In the genomic region with DNA sequence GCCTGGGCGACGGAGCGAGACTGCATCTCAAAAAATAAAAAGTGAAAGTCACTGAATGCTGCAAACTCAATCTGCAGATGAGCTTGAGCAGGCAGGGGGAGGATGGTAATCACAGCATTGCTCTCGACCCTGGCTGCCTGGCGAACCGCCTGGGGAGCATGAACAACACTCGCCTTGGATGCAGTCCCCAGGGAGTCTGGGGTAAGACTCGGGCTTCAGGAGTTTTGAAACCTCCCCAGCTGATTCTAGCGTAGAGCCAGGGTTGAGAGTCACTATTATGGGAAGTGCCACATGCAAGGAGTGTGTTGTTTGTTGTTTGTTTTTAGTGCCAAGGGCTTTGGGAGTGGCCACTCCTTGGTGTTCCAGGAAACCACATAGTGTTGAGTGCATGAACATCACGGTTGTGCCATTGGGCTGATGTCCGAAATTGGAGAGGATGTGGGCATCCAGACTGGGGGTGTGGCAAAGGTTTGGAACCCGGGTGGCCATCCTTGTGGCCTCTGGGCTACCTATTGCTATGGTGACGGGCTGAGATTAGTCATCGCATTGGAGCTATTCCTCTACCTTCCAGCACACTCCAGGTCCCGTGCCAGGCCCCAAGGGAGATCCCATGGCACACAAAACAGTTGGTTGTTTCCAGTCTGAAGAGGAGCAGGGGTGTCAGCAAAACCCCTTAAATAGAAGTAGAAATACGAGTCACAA, we compare ENCODE assay signal across 9 cellular contexts.
DNase-seq lines count a peak whose midpoint lies in the region; ATAC-seq, FAIRE-seq and TF ChIP-seq lines count a peak whose summit lies in the region.
"Had no signal": no experiment of that assay in that cellular context is flagged by ENCODE, and none has a peak within 500 bp of the region (broad histone marks: within the 10 kb centered on the region; RNA-seq: fewer than 3 reads in every experiment).

No MANE protein-coding gene starts in this region.

- ATAC-seq in foreskin keratinocyte: peak; percentile 71
- no peak for ATAC-seq in GM18502 (IDR thresholded peaks at IDR 0.05; ENCODE audit: poor library complexity, unreplicated experiment)
- no peak for ATAC-seq in GM19395 (IDR thresholded peaks at IDR 0.05; ENCODE audit: unreplicated experiment)

- no peak for TF ChIP-seq POLR2A in GM12891 (IDR thresholded peaks at IDR 0.05; ENCODE audit: low read depth, low read length)

- peak; percentile 63 for DNase-seq in GM12891 (ENCODE audit: insufficient read length, low spot score)
- peak; percentile 92 for DNase-seq in RPMI7951 (ENCODE audit: low read depth)
- peak in 1 of 2 donors; percentile 21 for DNase-seq in foreskin keratinocyte
- DNase-seq in smooth muscle cell of the brain vasculature (ENCODE audit: low read depth, low spot score): peak; percentile 44
- no peak for DNase-seq in activated T-cell treated with anti-CD3 and anti-CD28 coated beads, Interleukin-2, amount 50 U/mL, for 24 hours
- DNase-seq in mesothelial cell of epicardium (ENCODE audit: low spot score in 2 of 2, unreplicated experiment in 2 of 2): no peak

- no peak for TF ChIP-seq CTCF in foreskin keratinocyte (conservative IDR thresholded peaks at IDR 0.05)
- TF ChIP-seq CTCF in mesothelial cell of epicardium (IDR thresholded peaks at IDR 0.05; ENCODE audit: unreplicated experiment): no peak

- H3K27ac ChIP-seq in foreskin keratinocyte: no peak overlapping the region
- H3K27ac ChIP-seq: HL-60 had no signal

- H3K4me1 ChIP-seq in foreskin keratinocyte: peaks cover 5% of the 10 kb centered on the region

- H3K27ac Mint-ChIP-seq in activated T-cell treated with anti-CD3 and anti-CD28 coated beads, Interleukin-2, amount 50 U/mL, for 24 hours: no peak overlapping the region
- H3K27ac Mint-ChIP-seq in mesothelial cell of epicardium: no peak overlapping the region

- no peaks in the 10 kb centered on the region for H3K27me3 Mint-ChIP-seq in activated T-cell treated with anti-CD3 and anti-CD28 coated beads, Interleukin-2, amount 50 U/mL, for 24 hours
- no peaks in the 10 kb centered on the region for H3K27me3 Mint-ChIP-seq in mesothelial cell of epicardium (ENCODE audit: low read depth)

- peak; percentile 33 for FAIRE-seq in GM12891 (lab: Jason Lieb, UNC)

- no peak overlapping the region for H3K4me3 Mint-ChIP-seq in activated T-cell treated with anti-CD3 and anti-CD28 coated beads, Interleukin-2, amount 50 U/mL, for 24 hours
- H3K4me3 Mint-ChIP-seq in mesothelial cell of epicardium: no peak overlapping the region

- H3K9me3 Mint-ChIP-seq in activated T-cell treated with anti-CD3 and anti-CD28 coated beads, Interleukin-2, amount 50 U/mL, for 24 hours: no peaks in the 10 kb centered on the region
- H3K9me3 Mint-ChIP-seq in mesothelial cell of epicardium: no peaks in the 10 kb centered on the region

- no peaks in the 10 kb centered on the region for H3K27me3 ChIP-seq in foreskin keratinocyte

- peaks cover 26% of the 10 kb centered on the region for H3K36me3 Mint-ChIP-seq in activated T-cell treated with anti-CD3 and anti-CD28 coated beads, Interleukin-2, amount 50 U/mL, for 24 hours (ENCODE audit: low read depth)
- no peaks in the 10 kb centered on the region for H3K36me3 Mint-ChIP-seq in mesothelial cell of epicardium

- H3K4me1 Mint-ChIP-seq in activated T-cell treated with anti-CD3 and anti-CD28 coated beads, Interleukin-2, amount 50 U/mL, for 24 hours (ENCODE audit: low read depth): peaks cover 8% of the 10 kb centered on the region
- no peaks in the 10 kb centered on the region for H3K4me1 Mint-ChIP-seq in mesothelial cell of epicardium

TF ChIP-seq in GM12891, 5 proteins besides CTCF, POLR2A, EP300 and RAD21:
- no peak for TF ChIP-seq PAX5 (IDR thresholded peaks at IDR 0.05; ENCODE audit: insufficient read depth, low read length, severe bottlenecking)
- TF ChIP-seq SPI1 (IDR thresholded peaks at IDR 0.05; ENCODE audit: low read depth, low read length): 0 out of 2 replicates have a peak, but pooled peaks have one; percentile 3
- TF ChIP-seq POU2F2 (IDR thresholded peaks at IDR 0.05; ENCODE audit: low read depth, low read length): no peak
- TF ChIP-seq TAF1 (IDR thresholded peaks at IDR 0.05; ENCODE audit: low read depth, low read length): no peak
- no peak for TF ChIP-seq POLR2AphosphoS5 (IDR thresholded peaks at IDR 0.05; ENCODE audit: low read depth, low read length)

Comparison
In these comparisons a context has a peak if more than half of its experiments do, and no peak if none do; other contexts are left out.
1. DNase-seq: peak in GM12891 (single experiment), RPMI7951 (single experiment) and smooth muscle cell of the brain vasculature (single experiment); none in activated T-cell treated with anti-CD3 and anti-CD28 coated beads, Interleukin-2, amount 50 U/mL, for 24 hours (single experiment) and mesothelial cell of epicardium (0 of 2).